Comparison of ENCODE assay signal across 1 cellular context in genomic region chr20:381581-382290, GRCh38.
TF ChIP-seq lines count a peak whose summit lies in the region.

No MANE protein-coding gene starts in this region.

TF ChIP-seq in HepG2, 621 proteins besides CTCF, POLR2A, EP300 and RAD21 (continued from another document and continues in another):
- TF ChIP-seq, protein P1, sequence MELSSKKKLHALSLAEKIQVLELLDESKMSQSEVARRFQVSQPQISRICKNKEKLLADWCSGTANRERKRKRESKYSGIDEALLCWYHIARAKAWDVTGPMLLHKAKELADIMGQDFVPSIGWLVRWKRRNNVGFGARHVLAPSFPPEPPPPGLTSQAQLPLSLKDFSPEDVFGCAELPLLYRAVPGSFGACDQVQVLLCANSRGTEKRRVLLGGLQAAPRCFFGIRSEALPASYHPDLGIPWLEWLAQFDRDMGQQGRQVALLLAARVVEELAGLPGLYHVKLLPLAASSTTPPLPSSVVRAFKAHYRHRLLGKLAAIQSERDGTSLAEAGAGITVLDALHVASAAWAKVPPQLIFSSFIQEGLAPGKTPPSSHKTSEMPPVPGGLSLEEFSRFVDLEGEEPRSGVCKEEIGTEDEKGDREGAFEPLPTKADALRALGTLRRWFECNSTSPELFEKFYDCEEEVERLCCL (CRISPR knock-in tag; IDR thresholded peaks at IDR 0.05; ENCODE audit: borderline replicate concordance): peak; percentile 72; the same call in 1 of the 2 replicates
- TF ChIP-seq FOXA1 (IDR thresholded peaks at IDR 0.05) (no peak), FOXA1 (CRISPR knock-in tag; IDR thresholded peaks at IDR 0.05) (peak; percentile 24; the same call in 1 of the 2 replicates), ONECUT2 (CRISPR knock-in tag; IDR thresholded peaks at IDR 0.05) (peak; percentile 30; the same call in 1 of the 2 replicates), DR1 (CRISPR knock-in tag; IDR thresholded peaks at IDR 0.05) (no peak), ZNF230 (CRISPR knock-in tag; IDR thresholded peaks at IDR 0.05) (0 out of 2 replicates have a peak, but pooled peaks have one; percentile 26), ZNF766 (CRISPR knock-in tag; IDR thresholded peaks at IDR 0.05; ENCODE audit: borderline replicate concordance) (no peak), NFE2 (CRISPR knock-in tag; IDR thresholded peaks at IDR 0.05) (no peak), KMT2B (CRISPR knock-in tag; IDR thresholded peaks at IDR 0.05) (peak; percentile 47; the same call in 1 of the 2 replicates), EED (CRISPR knock-in tag; IDR thresholded peaks at IDR 0.05) (no peak), MIER2 (CRISPR knock-in tag; IDR thresholded peaks at IDR 0.05) (peak; percentile 17; the same call in 1 of the 2 replicates), THAP11 (CRISPR knock-in tag; IDR thresholded peaks at IDR 0.05) (peak; percentile 50; the same call in 1 of the 2 replicates), GFI1 (CRISPR knock-in tag; IDR thresholded peaks at IDR 0.05; ENCODE audit: borderline replicate concordance) (peak; percentile 59; the same call in 1 of the 2 replicates), HNF4A (CRISPR knock-in tag; IDR thresholded peaks at IDR 0.05) (no peak), BCL3 (CRISPR knock-in tag; IDR thresholded peaks at IDR 0.05) (no peak), FOSL2 (CRISPR knock-in tag; IDR thresholded peaks at IDR 0.05) (peak; percentile 37; the same call in 1 of the 2 replicates), HDAC2 (CRISPR knock-in tag; IDR thresholded peaks at IDR 0.05) (peak; percentile 42; the same call in 1 of the 2 replicates), ZNF816 (CRISPR knock-in tag; IDR thresholded peaks at IDR 0.05; ENCODE audit: borderline replicate concordance) (no peak), ZNF674 (CRISPR knock-in tag; IDR thresholded peaks at IDR 0.05; ENCODE audit: low read depth) (0 out of 2 replicates have a peak, but pooled peaks have one; percentile 32), CENPX (CRISPR knock-in tag; IDR thresholded peaks at IDR 0.05) (no peak), GTF3A (CRISPR knock-in tag; conservative IDR thresholded peaks at IDR 0.05) (no peak), POLR2AphosphoS2 (IDR thresholded peaks at IDR 0.05; ENCODE audit: low read depth, low read length) (no peak), MED8 (CRISPR knock-in tag; IDR thresholded peaks at IDR 0.05; ENCODE audit: insufficient replicate concordance) (no peak), BORCS8-MEF2B (CRISPR knock-in tag; IDR thresholded peaks at IDR 0.05) (peak; percentile 52), BATF2 (CRISPR knock-in tag; IDR thresholded peaks at IDR 0.05) (no peak), NCOR1 (IDR thresholded peaks at IDR 0.05; ENCODE audit: borderline replicate concordance, low read length) (no peak; the same call in 1 of the 2 replicates), ETS1 (CRISPR knock-in tag; IDR thresholded peaks at IDR 0.05) (0 out of 2 replicates have a peak, but pooled peaks have one; percentile 87), ZNF839 (CRISPR knock-in tag; IDR thresholded peaks at IDR 0.05; ENCODE audit: borderline replicate concordance) (peak; percentile 20; the same call in 1 of the 2 replicates), ZSCAN12 (CRISPR knock-in tag; IDR thresholded peaks at IDR 0.05) (peak; percentile 81; the same call in 1 of the 2 replicates), PRDM10 (CRISPR knock-in tag; IDR thresholded peaks at IDR 0.05; ENCODE audit: low read depth) (no peak), ZNF773 (CRISPR knock-in tag; IDR thresholded peaks at IDR 0.05; ENCODE audit: borderline replicate concordance) (peak; percentile 85; the same call in 1 of the 2 replicates), MAZ (IDR thresholded peaks at IDR 0.05; ENCODE audit: borderline replicate concordance, low read depth, low read length) (peak; percentile 80), MAZ (CRISPR knock-in tag; IDR thresholded peaks at IDR 0.05; ENCODE audit: low read depth) (peak; percentile 92), SIX1 (CRISPR knock-in tag; IDR thresholded peaks at IDR 0.05; ENCODE audit: borderline replicate concordance) (no peak)
- TF ChIP-seq, protein P2, sequence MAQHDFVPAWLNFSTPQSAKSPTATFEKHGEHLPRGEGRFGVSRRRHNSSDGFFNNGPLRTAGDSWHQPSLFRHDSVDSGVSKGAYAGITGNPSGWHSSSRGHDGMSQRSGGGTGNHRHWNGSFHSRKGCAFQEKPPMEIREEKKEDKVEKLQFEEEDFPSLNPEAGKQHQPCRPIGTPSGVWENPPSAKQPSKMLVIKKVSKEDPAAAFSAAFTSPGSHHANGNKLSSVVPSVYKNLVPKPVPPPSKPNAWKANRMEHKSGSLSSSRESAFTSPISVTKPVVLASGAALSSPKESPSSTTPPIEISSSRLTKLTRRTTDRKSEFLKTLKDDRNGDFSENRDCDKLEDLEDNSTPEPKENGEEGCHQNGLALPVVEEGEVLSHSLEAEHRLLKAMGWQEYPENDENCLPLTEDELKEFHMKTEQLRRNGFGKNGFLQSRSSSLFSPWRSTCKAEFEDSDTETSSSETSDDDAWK (CRISPR knock-in tag; IDR thresholded peaks at IDR 0.05): no peak
- TF ChIP-seq, protein P3, sequence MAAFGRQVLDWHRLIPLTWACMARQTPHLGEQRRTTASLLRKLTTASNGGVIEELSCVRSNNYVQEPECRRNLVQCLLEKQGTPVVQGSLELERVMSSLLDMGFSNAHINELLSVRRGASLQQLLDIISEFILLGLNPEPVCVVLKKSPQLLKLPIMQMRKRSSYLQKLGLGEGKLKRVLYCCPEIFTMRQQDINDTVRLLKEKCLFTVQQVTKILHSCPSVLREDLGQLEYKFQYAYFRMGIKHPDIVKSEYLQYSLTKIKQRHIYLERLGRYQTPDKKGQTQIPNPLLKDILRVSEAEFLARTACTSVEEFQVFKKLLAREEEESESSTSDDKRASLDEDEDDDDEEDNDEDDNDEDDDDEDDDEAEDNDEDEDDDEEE (CRISPR knock-in tag; IDR thresholded peaks at IDR 0.05): no peak; the same call in 1 of the 2 replicates
- TF ChIP-seq, protein P4, sequence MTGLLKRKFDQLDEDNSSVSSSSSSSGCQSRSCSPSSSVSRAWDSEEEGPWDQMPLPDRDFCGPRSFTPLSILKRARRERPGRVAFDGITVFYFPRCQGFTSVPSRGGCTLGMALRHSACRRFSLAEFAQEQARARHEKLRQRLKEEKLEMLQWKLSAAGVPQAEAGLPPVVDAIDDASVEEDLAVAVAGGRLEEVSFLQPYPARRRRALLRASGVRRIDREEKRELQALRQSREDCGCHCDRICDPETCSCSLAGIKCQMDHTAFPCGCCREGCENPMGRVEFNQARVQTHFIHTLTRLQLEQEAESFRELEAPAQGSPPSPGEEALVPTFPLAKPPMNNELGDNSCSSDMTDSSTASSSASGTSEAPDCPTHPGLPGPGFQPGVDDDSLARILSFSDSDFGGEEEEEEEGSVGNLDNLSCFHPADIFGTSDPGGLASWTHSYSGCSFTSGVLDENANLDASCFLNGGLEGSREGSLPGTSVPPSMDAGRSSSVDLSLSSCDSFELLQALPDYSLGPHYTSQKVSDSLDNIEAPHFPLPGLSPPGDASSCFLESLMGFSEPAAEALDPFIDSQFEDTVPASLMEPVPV (CRISPR knock-in tag; IDR thresholded peaks at IDR 0.05): peak; percentile 70; the same call in 1 of the 2 replicates
- TF ChIP-seq, protein P5, sequence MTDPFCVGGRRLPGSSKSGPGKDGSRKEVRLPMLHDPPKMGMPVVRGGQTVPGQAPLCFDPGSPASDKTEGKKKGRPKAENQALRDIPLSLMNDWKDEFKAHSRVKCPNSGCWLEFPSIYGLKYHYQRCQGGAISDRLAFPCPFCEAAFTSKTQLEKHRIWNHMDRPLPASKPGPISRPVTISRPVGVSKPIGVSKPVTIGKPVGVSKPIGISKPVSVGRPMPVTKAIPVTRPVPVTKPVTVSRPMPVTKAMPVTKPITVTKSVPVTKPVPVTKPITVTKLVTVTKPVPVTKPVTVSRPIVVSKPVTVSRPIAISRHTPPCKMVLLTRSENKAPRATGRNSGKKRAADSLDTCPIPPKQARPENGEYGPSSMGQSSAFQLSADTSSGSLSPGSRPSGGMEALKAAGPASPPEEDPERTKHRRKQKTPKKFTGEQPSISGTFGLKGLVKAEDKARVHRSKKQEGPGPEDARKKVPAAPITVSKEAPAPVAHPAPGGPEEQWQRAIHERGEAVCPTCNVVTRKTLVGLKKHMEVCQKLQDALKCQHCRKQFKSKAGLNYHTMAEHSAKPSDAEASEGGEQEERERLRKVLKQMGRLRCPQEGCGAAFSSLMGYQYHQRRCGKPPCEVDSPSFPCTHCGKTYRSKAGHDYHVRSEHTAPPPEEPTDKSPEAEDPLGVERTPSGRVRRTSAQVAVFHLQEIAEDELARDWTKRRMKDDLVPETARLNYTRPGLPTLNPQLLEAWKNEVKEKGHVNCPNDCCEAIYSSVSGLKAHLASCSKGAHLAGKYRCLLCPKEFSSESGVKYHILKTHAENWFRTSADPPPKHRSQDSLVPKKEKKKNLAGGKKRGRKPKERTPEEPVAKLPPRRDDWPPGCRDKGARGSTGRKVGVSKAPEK (CRISPR knock-in tag; IDR thresholded peaks at IDR 0.05; ENCODE audit: borderline replicate concordance): 0 out of 2 replicates have a peak, but pooled peaks have one; percentile 38
- TF ChIP-seq, protein P6, sequence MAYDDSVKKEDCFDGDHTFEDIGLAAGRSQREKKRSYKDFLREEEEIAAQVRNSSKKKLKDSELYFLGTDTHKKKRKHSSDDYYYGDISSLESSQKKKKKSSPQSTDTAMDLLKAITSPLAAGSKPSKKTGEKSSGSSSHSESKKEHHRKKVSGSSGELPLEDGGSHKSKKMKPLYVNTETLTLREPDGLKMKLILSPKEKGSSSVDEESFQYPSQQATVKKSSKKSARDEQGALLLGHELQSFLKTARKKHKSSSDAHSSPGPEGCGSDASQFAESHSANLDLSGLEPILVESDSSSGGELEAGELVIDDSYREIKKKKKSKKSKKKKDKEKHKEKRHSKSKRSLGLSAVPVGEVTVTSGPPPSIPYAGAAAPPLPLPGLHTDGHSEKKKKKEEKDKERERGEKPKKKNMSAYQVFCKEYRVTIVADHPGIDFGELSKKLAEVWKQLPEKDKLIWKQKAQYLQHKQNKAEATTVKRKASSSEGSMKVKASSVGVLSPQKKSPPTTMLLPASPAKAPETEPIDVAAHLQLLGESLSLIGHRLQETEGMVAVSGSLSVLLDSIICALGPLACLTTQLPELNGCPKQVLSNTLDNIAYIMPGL (CRISPR knock-in tag; IDR thresholded peaks at IDR 0.05; ENCODE audit: borderline replicate concordance in 1 of 2, low read depth in 1 of 2): peak in 1 of 2 experiments; percentile 81; a peak in 3 of 4 replicates
- TF ChIP-seq, protein P7, sequence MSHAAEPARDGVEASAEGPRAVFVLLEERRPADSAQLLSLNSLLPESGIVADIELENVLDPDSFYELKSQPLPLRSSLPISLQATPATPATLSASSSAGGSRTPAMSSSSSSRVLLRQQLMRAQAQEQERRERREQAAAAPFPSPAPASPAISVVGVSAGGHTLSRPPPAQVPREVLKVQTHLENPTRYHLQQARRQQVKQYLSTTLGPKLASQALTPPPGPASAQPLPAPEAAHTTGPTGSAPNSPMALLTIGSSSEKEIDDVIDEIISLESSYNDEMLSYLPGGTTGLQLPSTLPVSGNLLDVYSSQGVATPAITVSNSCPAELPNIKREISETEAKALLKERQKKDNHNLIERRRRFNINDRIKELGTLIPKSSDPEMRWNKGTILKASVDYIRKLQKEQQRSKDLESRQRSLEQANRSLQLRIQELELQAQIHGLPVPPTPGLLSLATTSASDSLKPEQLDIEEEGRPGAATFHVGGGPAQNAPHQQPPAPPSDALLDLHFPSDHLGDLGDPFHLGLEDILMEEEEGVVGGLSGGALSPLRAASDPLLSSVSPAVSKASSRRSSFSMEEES (CRISPR knock-in tag; IDR thresholded peaks at IDR 0.05): peak; percentile 67
